In genomic region chr3:36969540-36970432, GRCh38 we compare ENCODE assay signal across 8 cellular contexts. TPM values are rescaled to one million over a fixed set of nuclear protein-coding genes. Genes with fewer than 3 reads are reported as not detected.
DNase-seq lines count a peak whose midpoint lies in the region; ATAC-seq and TF ChIP-seq lines count a peak whose summit lies in the region.

No MANE protein-coding gene starts in this region.

- H3K4me1 Mint-ChIP-seq in WTC11 = peaks cover 30% of the 10 kb centered on the region

- ATAC-seq in GM19351 (IDR thresholded peaks at IDR 0.05; ENCODE audit: unreplicated experiment) (peak; percentile 100), HG03159 (IDR thresholded peaks at IDR 0.05; ENCODE audit: unreplicated experiment) (peak; percentile 100), WTC11 (peak; percentile 75), omental fat pad (ENCODE audit: low FRiP score) (peak; percentile 93)

- no peaks in the 10 kb centered on the region for H3K36me3 Mint-ChIP-seq in WTC11

- peak overlapping the region; percentile 61 for H3K27ac Mint-ChIP-seq in WTC11

- no peaks in the 10 kb centered on the region for H3K9me3 Mint-ChIP-seq in WTC11

- CTCF ChIA-PET in WTC11 (lab: Charles Lee) = interaction anchor here (0.9 to 1.6 kb wide), 3 partner anchors 11 to 65 kb away, joined by 4 to 14 read pairs (median 5); partner anchors contain the start of gene TRANK1

- no peak overlapping the region for H3K4me3 Mint-ChIP-seq in WTC11

- H3K4me3 ChIP-seq in fibroblast of pulmonary artery (replicated peaks; ENCODE audit: low read depth, low read length) = no peak overlapping the region

- TF ChIP-seq CTCF in WTC11 (IDR thresholded peaks at IDR 0.05) (no peak), fibroblast of pulmonary artery (IDR thresholded peaks at IDR 0.05; ENCODE audit: low read length, missing control alignments) (no peak), omental fat pad (IDR thresholded peaks at IDR 0.05) (no peak)

- no peaks in the 10 kb centered on the region for H3K27me3 Mint-ChIP-seq in WTC11 (ENCODE audit: low read depth)

- POLR2A ChIA-PET in WTC11 (lab: Charles Lee) = interaction anchor here (2.0 kb wide), 1 partner anchor 23 kb away, joined by 11 read pairs; the partner anchor contains the start of genes EPM2AIP1 and MLH1

- DNase-seq in COLO668 (lab: John Stamatoyannopoulos, UW; ENCODE audit: unreplicated experiment) (peak; percentile 47), NCI-H2171 (lab: John Stamatoyannopoulos, UW) (peak; percentile 71), WTC11 (ENCODE audit: low spot score) (no peak), fibroblast of pulmonary artery (ENCODE audit: low read depth) (peak; percentile 55), omental fat pad (ENCODE audit: low spot score) (no peak), cortex of kidney (lab: John Stamatoyannopoulos, UW) (no peak)

TF ChIP-seq in WTC11, 78 proteins besides CTCF, POLR2A, EP300 and RAD21:
- TF ChIP-seq CBFB (CRISPR knock-in tag; IDR thresholded peaks at IDR 0.05; ENCODE audit: low read depth) (no peak), ZNF219 (CRISPR knock-in tag; IDR thresholded peaks at IDR 0.05; ENCODE audit: borderline replicate concordance) (no peak), ETV6 (CRISPR knock-in tag; IDR thresholded peaks at IDR 0.05) (no peak), ZSCAN18 (CRISPR knock-in tag; IDR thresholded peaks at IDR 0.05) (no peak), OVOL2 (CRISPR knock-in tag; IDR thresholded peaks at IDR 0.05; ENCODE audit: borderline replicate concordance) (no peak), ZNF671 (CRISPR knock-in tag; IDR thresholded peaks at IDR 0.05) (no peak), RORB (CRISPR knock-in tag; IDR thresholded peaks at IDR 0.05) (no peak)
- TF ChIP-seq, protein P1, sequence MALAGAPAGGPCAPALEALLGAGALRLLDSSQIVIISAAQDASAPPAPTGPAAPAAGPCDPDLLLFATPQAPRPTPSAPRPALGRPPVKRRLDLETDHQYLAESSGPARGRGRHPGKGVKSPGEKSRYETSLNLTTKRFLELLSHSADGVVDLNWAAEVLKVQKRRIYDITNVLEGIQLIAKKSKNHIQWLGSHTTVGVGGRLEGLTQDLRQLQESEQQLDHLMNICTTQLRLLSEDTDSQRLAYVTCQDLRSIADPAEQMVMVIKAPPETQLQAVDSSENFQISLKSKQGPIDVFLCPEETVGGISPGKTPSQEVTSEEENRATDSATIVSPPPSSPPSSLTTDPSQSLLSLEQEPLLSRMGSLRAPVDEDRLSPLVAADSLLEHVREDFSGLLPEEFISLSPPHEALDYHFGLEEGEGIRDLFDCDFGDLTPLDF (CRISPR knock-in tag; IDR thresholded peaks at IDR 0.05) = no peak

RNA-seq across cellular contexts. Expression of gene EPM2AIP1, which starts 23.1 kb away (rescaled TPM):
- 8.3 to 11.0 TPM (median 8.8 TPM) in 3 replicates for total RNA-seq in WTC11 (2021)
- total RNA-seq in omental fat pad = 10 to 100 TPM in 2 of 4 donors, 1 to 10 TPM in 2; 9.6 to 14.3 (median 10.1) TPM

RNA-seq across cellular contexts. Expression of gene MLH1, which starts 23.5 kb away (rescaled TPM):
- total RNA-seq in WTC11 (2021) (46.4 to 47.2 TPM (median 47.2 TPM) in 3 replicates), omental fat pad (10 to 100 TPM; 23.2 to 30.3 (median 28.6) TPM)

RNA-seq across cellular contexts. Expression of gene TRANK1, which starts 24.9 kb away (rescaled TPM):
- total RNA-seq in WTC11 (2021) = 10.5 to 12.2 TPM (median 11.4 TPM) in 3 replicates
- total RNA-seq in omental fat pad = 10 to 100 TPM in 3 of 4 donors, 1 to 10 TPM in 1; 9.4 to 31.5 (median 14.6) TPM

Comparison
In these comparisons a context has a peak if more than half of its experiments do, and no peak if none do; other contexts are left out.
1. DNase-seq: peak in COLO668 (single experiment), NCI-H2171 (single experiment) and fibroblast of pulmonary artery (single experiment); none in WTC11 (single experiment), omental fat pad (single experiment) and cortex of kidney (single experiment).
2. Peak in every context shown above with its lines, with median percentiles within 50 percentile points of each other: ATAC-seq.